In genomic region chr2:23131066-23131575, GRCh38 we compare ENCODE assay signal across 32 cellular contexts.
"Had no signal": no experiment of that assay in that cellular context is flagged by ENCODE, and none has a peak within 500 bp of the region (broad histone marks: within the 10 kb centered on the region; RNA-seq: fewer than 3 reads in every experiment).

No MANE protein-coding gene starts in this region.

- H3K4me3 Mint-ChIP-seq: activated B cell treated with CpG ODN at 0.5 μM for 24 hours; activated CD8-positive, alpha-beta T cell treated with anti-CD3 and anti-CD28 coated beads for 36 hours; activated naive CD8-positive, alpha-beta T cell; activated T-cell treated with anti-CD3 and anti-CD28 coated beads, Interleukin-2, amount 50 U/mL, for 4 hours; activated T-helper 17 cell treated with anti-CD3 and anti-CD28 coated beads, Interleukin-2, amount 50 U/mL, for 72 hours; central memory CD8-positive, alpha-beta T cell; dendritic cell treated with granulocyte-macrophage colony-stimulating factor and Interleukin-4, amounts not matched to agents 40 ng/mL and 50 ng/mL, for 4 days; effector memory CD8-positive, alpha-beta T cell had no signal

- H3K4me1 Mint-ChIP-seq: activated B cell treated with CpG ODN at 0.5 μM for 24 hours; activated T-helper 17 cell treated with anti-CD3 and anti-CD28 coated beads, Interleukin-2, amount 50 U/mL, for 72 hours; central memory CD8-positive, alpha-beta T cell had no signal

- H3K27ac Mint-ChIP-seq: activated B cell treated with CpG ODN at 0.5 μM for 24 hours; activated CD8-positive, alpha-beta T cell treated with anti-CD3 and anti-CD28 coated beads for 36 hours; activated naive CD8-positive, alpha-beta T cell; activated T-helper 17 cell treated with anti-CD3 and anti-CD28 coated beads, Interleukin-2, amount 50 U/mL, for 72 hours; dendritic cell treated with granulocyte-macrophage colony-stimulating factor and Interleukin-4, amounts not matched to agents 40 ng/mL and 50 ng/mL, for 4 days; effector memory CD8-positive, alpha-beta T cell had no signal

- FAIRE-seq: astrocyte had no signal

- H3K4me1 ChIP-seq: foreskin keratinocyte had no signal

- H3K27me3 Mint-ChIP-seq: activated B cell treated with CpG ODN at 0.5 μM for 24 hours; dendritic cell treated with granulocyte-macrophage colony-stimulating factor and Interleukin-4, amounts not matched to agents 40 ng/mL and 50 ng/mL, for 4 days; effector memory CD8-positive, alpha-beta T cell had no signal

- H3K9me3 Mint-ChIP-seq: activated B cell treated with CpG ODN at 0.5 μM for 24 hours; activated CD8-positive, alpha-beta T cell treated with anti-CD3 and anti-CD28 coated beads for 36 hours; activated T-cell treated with anti-CD3 and anti-CD28 coated beads, Interleukin-2, amount 50 U/mL, for 4 hours; activated T-helper 17 cell treated with anti-CD3 and anti-CD28 coated beads, Interleukin-2, amount 50 U/mL, for 72 hours had no signal

- H3K36me3 ChIP-seq: brain microvascular endothelial cell, esophagus muscularis mucosa, gastrocnemius medialis, heart left ventricle had no signal

- DNase-seq: activated B cell treated with CpG ODN at 0.5 μM for 24 hours; activated CD4-positive, alpha-beta T cell treated with anti-CD3 and anti-CD28 coated beads for 48 hours; activated CD4-positive, alpha-beta T cell treated with anti-CD3 and anti-CD28 coated beads, Interleukin-2, amount 50 U/mL, for 1 hour; activated CD4-positive, alpha-beta T cell treated with anti-CD3 and anti-CD28 coated beads, Interleukin-2, amount 50 U/mL, for 48 hours; activated CD8-positive, alpha-beta memory T cell treated with anti-CD3 and anti-CD28 coated beads for 24 hours; activated CD8-positive, alpha-beta T cell treated with anti-CD3 and anti-CD28 coated beads for 36 hours; activated effector memory CD4-positive, alpha-beta T cell treated with Interleukin-2 at 50 U/mL for 16 hours; activated gamma-delta T cell treated with Interleukin-2 at 50 U/mL for 16 hours; activated naive CD4-positive, alpha-beta T cell treated with anti-CD3 and anti-CD28 coated beads, Interleukin-2, amount 50 U/mL, for 16 hours; activated naive CD4-positive, alpha-beta T cell treated with Interleukin-2 at 50 U/mL for 16 hours; activated T-cell treated with anti-CD3 and anti-CD28 coated beads, Interleukin-2, amount 50 U/mL, for 4 hours; amniotic stem cell; anterior cingulate cortex; brain microvascular endothelial cell; dorsolateral prefrontal cortex; effector CD4-positive, alpha-beta T cell; effector memory CD8-positive, alpha-beta T cell; erythroblast; foreskin keratinocyte; gastrocnemius medialis; glutamatergic neuron; heart left ventricle; T-helper 2 cell had no signal

- ATAC-seq: activated CD4-positive, CD25-positive, alpha-beta regulatory T cell treated with anti-CD3 and anti-CD28 coated beads, Interleukin-2, amount 50 U/mL, for 24 hours; activated CD8-positive, alpha-beta T cell treated with anti-CD3 and anti-CD28 coated beads for 36 hours; activated T-cell treated with anti-CD3 and anti-CD28 coated beads, Interleukin-2, amount 50 U/mL, for 4 hours; activated T-helper 17 cell treated with anti-CD3 and anti-CD28 coated beads, Interleukin-2, amount 50 U/mL, for 72 hours; effector memory CD8-positive, alpha-beta T cell; foreskin keratinocyte; gastrocnemius medialis; heart left ventricle had no signal

- H3K4me3 ChIP-seq: coronary artery, dorsolateral prefrontal cortex, esophagus muscularis mucosa, gastrocnemius medialis, heart left ventricle had no signal

- H3K27ac ChIP-seq: brain microvascular endothelial cell, coronary artery, dorsolateral prefrontal cortex, esophagus muscularis mucosa, foreskin keratinocyte, gastrocnemius medialis, heart left ventricle, VCaP had no signal

- H3K27me3 ChIP-seq: brain microvascular endothelial cell, esophagus muscularis mucosa, foreskin keratinocyte, gastrocnemius medialis, heart left ventricle had no signal

- H3K36me3 Mint-ChIP-seq: activated naive CD8-positive, alpha-beta T cell had no signal

- H3K9me3 ChIP-seq: esophagus muscularis mucosa, gastrocnemius medialis had no signal
